1 cellular context compared by ENCODE assay signal in the genomic region with DNA sequence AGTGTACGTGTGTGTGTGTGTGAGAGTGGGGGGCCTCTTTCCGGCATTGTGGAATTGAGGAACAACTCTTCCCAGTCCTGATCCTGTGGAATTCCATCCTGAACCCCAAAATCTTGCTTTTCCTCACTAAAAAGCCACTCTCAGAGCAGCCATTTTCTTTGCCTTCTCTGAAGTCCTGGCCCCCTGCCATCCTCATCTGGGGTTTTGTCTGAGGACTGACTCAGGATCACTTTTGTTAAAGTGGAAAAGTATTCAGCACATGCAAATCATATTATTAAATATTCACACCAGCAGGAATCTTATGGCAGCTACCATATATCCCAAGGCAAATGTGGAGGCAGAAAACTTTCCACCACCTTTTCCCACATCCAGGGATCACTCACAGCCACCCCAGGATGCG.
TF ChIP-seq lines count a peak whose summit lies in the region.

No MANE protein-coding gene starts in this region.

TF ChIP-seq in H1, 55 proteins besides CTCF, POLR2A, EP300 and RAD21:
- TF ChIP-seq CHD2 (IDR thresholded peaks at IDR 0.05; ENCODE audit: low read length) (no peak), YY1 (IDR thresholded peaks at IDR 0.05; ENCODE audit: low read depth, low read length) (0 out of 2 replicates have a peak, but pooled peaks have one; percentile 16)
